ENCODE assay signal across 19 cellular contexts in genomic region chr3:158642005-158642404, GRCh38. TPM values are rescaled to one million over a fixed set of nuclear protein-coding genes. Genes with fewer than 3 reads are reported as not detected.
DNase-seq lines count a peak whose midpoint lies in the region; ATAC-seq and TF ChIP-seq lines count a peak whose summit lies in the region.
"Had no signal": no experiment of that assay in that cellular context is flagged by ENCODE, and none has a peak within 500 bp of the region (broad histone marks: within the 10 kb centered on the region; RNA-seq: fewer than 3 reads in every experiment).

No MANE protein-coding gene starts in this region.

- no peaks in the 10 kb centered on the region for H3K9me3 Mint-ChIP-seq in activated CD4-positive, alpha-beta T cell treated with anti-CD3 and anti-CD28 coated beads, Interleukin-2, amount 10 ng/mL, durations not matched to agents 24 days and 14 days
- no peaks in the 10 kb centered on the region for H3K9me3 Mint-ChIP-seq in CD8-positive, alpha-beta T cell
- H3K9me3 Mint-ChIP-seq in effector memory CD8-positive, alpha-beta T cell, result no peaks in the 10 kb centered on the region

- TF ChIP-seq CTCF in CD8-positive, alpha-beta T cell (IDR thresholded peaks at IDR 0.05), result no peak

- CTCF ChIA-PET in CD8-positive, alpha-beta T cell (lab: Charles Lee), result interaction anchor here (1.2 to 1.7 kb wide), 2 partner anchors 17 to 160 kb away, joined by 6 to 8 read pairs; partner anchors contain the start of gene MFSD1

- intact Hi-C loops in activated CD4-positive, alpha-beta T cell treated with anti-CD3 and anti-CD28 coated beads, Interleukin-2, amount 10 ng/mL, durations not matched to agents 24 days and 14 days (cut with micrococcal nuclease), result loop anchor here (5.0 kb wide), 5 partner anchors 70 to 530 kb away; partner anchors contain the start of genes MFSD1, MLF1 and RSRC1
- intact Hi-C loops in CD8-positive, alpha-beta T cell (cut with DNase I, micrococcal nuclease), result loop anchor here (5.0 to 10.0 kb wide), 7 partner anchors 105 to 1827 kb away; partner anchors contain the start of gene MFSD1 (in 2 of the 2)

- no peaks in the 10 kb centered on the region for H3K9me3 ChIP-seq in CD8-positive, alpha-beta T cell (ENCODE audit: low read length)
- no peaks in the 10 kb centered on the region for H3K9me3 ChIP-seq in T-helper 17 cell (ENCODE audit: control insufficient read depth, low read length, poor library complexity, severe bottlenecking)

- H3K36me3 ChIP-seq in CD8-positive, alpha-beta T cell (ENCODE audit: insufficient read depth, low read length), result peaks cover 4% of the 10 kb centered on the region

- ATAC-seq in CD8-positive, alpha-beta T cell, result no peak
- ATAC-seq in T-helper 17 cell, result no peak
- ATAC-seq in effector memory CD8-positive, alpha-beta T cell (replicated peaks), result no peak
- no peak for ATAC-seq in GM21717 (IDR thresholded peaks at IDR 0.05; ENCODE audit: unreplicated experiment)
- ATAC-seq in GM21825 (IDR thresholded peaks at IDR 0.05; ENCODE audit: unreplicated experiment), result no peak
- ATAC-seq: PC-3 had no signal

- no peak overlapping the region for H3K27ac Mint-ChIP-seq in activated CD4-positive, alpha-beta T cell treated with anti-CD3 and anti-CD28 coated beads, Interleukin-2, amount 10 ng/mL, durations not matched to agents 24 days and 14 days
- peak overlapping the region; percentile 60 for H3K27ac Mint-ChIP-seq in CD8-positive, alpha-beta T cell
- H3K27ac Mint-ChIP-seq in T-helper 17 cell, result no peak overlapping the region
- H3K27ac Mint-ChIP-seq in effector memory CD8-positive, alpha-beta T cell, result peak overlapping the region in 1 of 2 donors; percentile 77
- H3K27ac Mint-ChIP-seq: CD14-positive monocyte had no signal

- H3K36me3 Mint-ChIP-seq in activated CD4-positive, alpha-beta T cell treated with anti-CD3 and anti-CD28 coated beads, Interleukin-2, amount 10 ng/mL, durations not matched to agents 24 days and 14 days (ENCODE audit: low read depth), result peaks cover 14% of the 10 kb centered on the region
- peaks cover 16% of the 10 kb centered on the region for H3K36me3 Mint-ChIP-seq in CD8-positive, alpha-beta T cell
- H3K36me3 Mint-ChIP-seq in T-helper 17 cell (ENCODE audit: low read depth), result peaks cover 3% of the 10 kb centered on the region
- H3K36me3 Mint-ChIP-seq in effector memory CD8-positive, alpha-beta T cell (ENCODE audit: insufficient read depth), result peaks cover 6% of the 10 kb centered on the region

- no peak overlapping the region for H3K4me3 ChIP-seq in CD8-positive, alpha-beta T cell (ENCODE audit: low read depth, low read length)

- H3K27me3 ChIP-seq in CD8-positive, alpha-beta T cell (ENCODE audit: insufficient read depth, low read length), result no peaks in the 10 kb centered on the region

- H3K4me1 Mint-ChIP-seq in activated CD4-positive, alpha-beta T cell treated with anti-CD3 and anti-CD28 coated beads, Interleukin-2, amount 10 ng/mL, durations not matched to agents 24 days and 14 days, result peaks cover 19% of the 10 kb centered on the region
- peaks cover 38% of the 10 kb centered on the region for H3K4me1 Mint-ChIP-seq in CD8-positive, alpha-beta T cell (ENCODE audit: low read depth)
- peaks cover 21% of the 10 kb centered on the region for H3K4me1 Mint-ChIP-seq in T-helper 17 cell
- H3K4me1 Mint-ChIP-seq in effector memory CD8-positive, alpha-beta T cell (ENCODE audit: low read depth in 2 of 2), result peaks cover 20 to 26% of the 10 kb centered on the region in 2 donors

- peak; percentile 53 for DNase-seq in activated CD4-positive, alpha-beta T cell treated with anti-CD3 and anti-CD28 coated beads, Interleukin-2, amount 10 ng/mL, durations not matched to agents 24 days and 14 days
- DNase-seq in activated CD4-positive, alpha-beta T cell treated with anti-CD3 and anti-CD28 coated beads, Interleukin-2, amount 50 U/mL, for 1 hour, result no peak
- DNase-seq in CD8-positive, alpha-beta T cell, result no peak
- DNase-seq in T-helper 17 cell, result no peak
- no peak for DNase-seq in effector memory CD8-positive, alpha-beta T cell
- DNase-seq in NCI-H1694 treated with DMSO at 0.1 percent for 48 hours (lab: John Stamatoyannopoulos, UW), result no peak
- DNase-seq: 8988T, MV-4-11, NCI-H1417, NCI-H187 treated with DMSO at 0.1 percent for 48 hours, NCI-H345, PC-3, RPMI8226, SHP77 treated with DMSO at 0.1 percent for 48 hours had no signal

- no peaks in the 10 kb centered on the region for H3K27me3 Mint-ChIP-seq in activated CD4-positive, alpha-beta T cell treated with anti-CD3 and anti-CD28 coated beads, Interleukin-2, amount 10 ng/mL, durations not matched to agents 24 days and 14 days
- H3K27me3 Mint-ChIP-seq in CD8-positive, alpha-beta T cell (ENCODE audit: low read depth), result no peaks in the 10 kb centered on the region
- H3K27me3 Mint-ChIP-seq in T-helper 17 cell, result no peaks in the 10 kb centered on the region
- no peaks in the 10 kb centered on the region for H3K27me3 Mint-ChIP-seq in effector memory CD8-positive, alpha-beta T cell

- H3K4me1 ChIP-seq in CD8-positive, alpha-beta T cell (ENCODE audit: insufficient read depth, low read length), result peaks cover 12% of the 10 kb centered on the region

- H3K27ac ChIP-seq in CD8-positive, alpha-beta T cell (ENCODE audit: low read depth, low read length), result no peak overlapping the region
- H3K27ac ChIP-seq: KMS-11 had no signal

- POLR2A ChIA-PET in CD8-positive, alpha-beta T cell (lab: Charles Lee), result no interaction called here

- H3K4me3 Mint-ChIP-seq in activated CD4-positive, alpha-beta T cell treated with anti-CD3 and anti-CD28 coated beads, Interleukin-2, amount 10 ng/mL, durations not matched to agents 24 days and 14 days, result no peak overlapping the region
- H3K4me3 Mint-ChIP-seq in CD8-positive, alpha-beta T cell, result no peak overlapping the region
- peak overlapping the region; percentile 15 for H3K4me3 Mint-ChIP-seq in T-helper 17 cell
- peak overlapping the region; percentile 32 to 42 for H3K4me3 Mint-ChIP-seq in effector memory CD8-positive, alpha-beta T cell
- H3K4me3 Mint-ChIP-seq: CD14-positive monocyte had no signal

RNA-seq across cellular contexts. Expression of gene GFM1, which starts 2.3 kb away (rescaled TPM):
- total RNA-seq in activated CD4-positive, alpha-beta T cell treated with anti-CD3 and anti-CD28 coated beads, Interleukin-2, amount 10 ng/mL, durations not matched to agents 24 days and 14 days, result 73.4 and 75.6 TPM in 2 replicates
- total RNA-seq in CD8-positive, alpha-beta T cell, result 10 to 100 TPM; 34.7 to 38.7 TPM
- 10 to 100 TPM; 37.6 to 38.3 TPM for total RNA-seq in T-helper 17 cell

RNA-seq across cellular contexts. Expression of gene LXN, which starts 30.4 kb away (rescaled TPM):
- 15.1 and 16.2 TPM in 2 replicates for total RNA-seq in activated CD4-positive, alpha-beta T cell treated with anti-CD3 and anti-CD28 coated beads, Interleukin-2, amount 10 ng/mL, durations not matched to agents 24 days and 14 days
- 1 to 10 TPM in 1 of 2 experiments, under 1 TPM in 1; 1.00 to 1.1 TPM for total RNA-seq in CD8-positive, alpha-beta T cell
- total RNA-seq in T-helper 17 cell, result 1 to 10 TPM; 3.6 to 5.6 TPM
- total RNA-seq: HepG2 had no signal

Comparison
In these comparisons a context has a peak if more than half of its experiments do, and no peak if none do; other contexts are left out.
1. H3K4me3 Mint-ChIP-seq: peak in T-helper 17 cell (single experiment) and effector memory CD8-positive, alpha-beta T cell (2 of 2); none in activated CD4-positive, alpha-beta T cell treated with anti-CD3 and anti-CD28 coated beads, Interleukin-2, amount 10 ng/mL, durations not matched to agents 24 days and 14 days (single experiment) and CD8-positive, alpha-beta T cell (single experiment).